ENCODE assay signal across 8 cellular contexts in the genomic region with DNA sequence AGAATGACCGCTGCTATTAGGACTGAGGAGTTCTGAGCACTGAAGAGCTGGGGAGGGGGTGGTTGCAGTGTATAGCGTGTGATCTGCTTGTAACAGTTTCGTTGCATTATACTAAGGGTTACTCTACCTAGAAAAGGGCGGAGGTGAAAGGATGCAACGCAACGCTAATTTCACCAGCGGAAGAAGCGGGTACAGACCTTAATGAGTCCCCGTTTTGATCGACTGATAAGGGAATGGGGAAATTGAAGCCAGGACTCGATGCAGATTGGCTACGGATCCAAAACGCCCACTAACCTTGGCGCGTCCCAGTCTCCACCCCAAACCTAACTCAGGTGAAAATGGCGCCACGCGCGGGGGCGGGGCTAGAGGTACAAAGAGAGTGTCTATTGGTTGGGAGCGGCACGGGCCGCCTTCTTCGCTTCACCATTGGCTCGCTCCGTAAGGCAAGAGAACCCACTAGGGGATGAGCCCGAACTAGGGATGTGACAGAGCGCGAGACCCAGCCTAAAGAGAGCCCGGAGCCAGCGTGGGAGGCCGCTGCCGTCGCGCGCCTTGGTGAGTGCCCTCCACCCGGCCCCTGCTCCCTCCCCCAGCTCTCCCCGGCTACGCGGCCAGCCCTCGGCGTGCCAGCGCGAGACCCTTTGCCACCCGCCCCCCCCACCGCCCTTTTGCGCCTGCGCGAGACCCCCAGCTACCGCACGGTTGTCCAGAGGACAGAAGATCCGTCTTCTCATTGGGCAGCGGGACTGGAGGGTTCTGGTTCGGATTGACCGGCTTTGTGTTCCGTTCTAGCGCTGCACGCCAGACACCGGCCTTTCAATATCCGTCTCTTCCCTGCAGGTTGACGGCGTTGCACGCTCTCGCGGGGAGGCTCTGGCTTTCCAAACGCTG. TPM values are rescaled to one million over a fixed set of nuclear protein-coding genes. Genes with fewer than 3 reads are reported as not detected.
DNase-seq lines count a peak whose midpoint lies in the region; ATAC-seq and TF ChIP-seq lines count a peak whose summit lies in the region.

Gene EBP (plus strand): TSS at position 456 of the 891 bp plus-strand sequence. CDS start 1,964 bp downstream, outside the sequence.

- TF ChIP-seq EP300 in Ishikawa (IDR thresholded peaks at IDR 0.05; ENCODE audit: borderline replicate concordance) = no peak

- TF ChIP-seq RAD21 in Ishikawa (IDR thresholded peaks at IDR 0.05; ENCODE audit: low read depth) = no peak

- peak within 1 kb of the TSS; percentile 27 for H3K27ac ChIP-seq in epithelial cell of prostate

- ATAC-seq in GM21576 (IDR thresholded peaks at IDR 0.05; ENCODE audit: unreplicated experiment) = peak; percentile 94

- DNase-seq in DMS 273 treated with DMSO at 0.1 percent for 48 hours (lab: John Stamatoyannopoulos, UW) (peak; percentile 83), OCI-M2 (lab: John Stamatoyannopoulos, UW; ENCODE audit: unreplicated experiment) (peak; percentile 33), activated T-cell treated with anti-CD3 and anti-CD28 coated beads for 24 hours (ENCODE audit: low read depth) (peak; percentile 90), epithelial cell of prostate (ENCODE audit: low read depth, low spot score) (no peak), mucosa of gallbladder (ENCODE audit: low spot score) (peak; percentile 93)
- peak; percentile 85 for DNase-seq in stimulated activated CD8-positive, alpha-beta memory T cell treated with anti-CD3 and anti-CD28 coated beads, Interleukin-4, amount 100 ng/mL, for 24 hours (ENCODE audit: low read depth)

TF ChIP-seq in Ishikawa, 13 proteins besides CTCF, POLR2A, EP300 and RAD21:
- no peak for TF ChIP-seq CREB1 (IDR thresholded peaks at IDR 0.05; ENCODE audit: low read depth)
- no peak for TF ChIP-seq EGR1 (IDR thresholded peaks at IDR 0.05)
- TF ChIP-seq YY1 (IDR thresholded peaks at IDR 0.05; ENCODE audit: low read depth) = peak; percentile 74; the same call in 1 of the 2 replicates
- TF ChIP-seq ZBTB7A (IDR thresholded peaks at IDR 0.05; ENCODE audit: low read depth) = no peak
- peak; percentile 58 for TF ChIP-seq TAF1 (IDR thresholded peaks at IDR 0.05; ENCODE audit: low read depth)
- peak; percentile 68 for TF ChIP-seq USF1 (IDR thresholded peaks at IDR 0.05)
- TF ChIP-seq, protein P1, sequence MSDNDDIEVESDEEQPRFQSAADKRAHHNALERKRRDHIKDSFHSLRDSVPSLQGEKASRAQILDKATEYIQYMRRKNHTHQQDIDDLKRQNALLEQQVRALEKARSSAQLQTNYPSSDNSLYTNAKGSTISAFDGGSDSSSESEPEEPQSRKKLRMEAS (IDR thresholded peaks at IDR 0.05) = peak; percentile 45
- no peak for TF ChIP-seq TEAD4 (IDR thresholded peaks at IDR 0.05)
- TF ChIP-seq TCF12 (IDR thresholded peaks at IDR 0.05; ENCODE audit: low read depth) = no peak
- TF ChIP-seq NFIC (IDR thresholded peaks at IDR 0.05) = no peak
- TF ChIP-seq, protein P2, sequence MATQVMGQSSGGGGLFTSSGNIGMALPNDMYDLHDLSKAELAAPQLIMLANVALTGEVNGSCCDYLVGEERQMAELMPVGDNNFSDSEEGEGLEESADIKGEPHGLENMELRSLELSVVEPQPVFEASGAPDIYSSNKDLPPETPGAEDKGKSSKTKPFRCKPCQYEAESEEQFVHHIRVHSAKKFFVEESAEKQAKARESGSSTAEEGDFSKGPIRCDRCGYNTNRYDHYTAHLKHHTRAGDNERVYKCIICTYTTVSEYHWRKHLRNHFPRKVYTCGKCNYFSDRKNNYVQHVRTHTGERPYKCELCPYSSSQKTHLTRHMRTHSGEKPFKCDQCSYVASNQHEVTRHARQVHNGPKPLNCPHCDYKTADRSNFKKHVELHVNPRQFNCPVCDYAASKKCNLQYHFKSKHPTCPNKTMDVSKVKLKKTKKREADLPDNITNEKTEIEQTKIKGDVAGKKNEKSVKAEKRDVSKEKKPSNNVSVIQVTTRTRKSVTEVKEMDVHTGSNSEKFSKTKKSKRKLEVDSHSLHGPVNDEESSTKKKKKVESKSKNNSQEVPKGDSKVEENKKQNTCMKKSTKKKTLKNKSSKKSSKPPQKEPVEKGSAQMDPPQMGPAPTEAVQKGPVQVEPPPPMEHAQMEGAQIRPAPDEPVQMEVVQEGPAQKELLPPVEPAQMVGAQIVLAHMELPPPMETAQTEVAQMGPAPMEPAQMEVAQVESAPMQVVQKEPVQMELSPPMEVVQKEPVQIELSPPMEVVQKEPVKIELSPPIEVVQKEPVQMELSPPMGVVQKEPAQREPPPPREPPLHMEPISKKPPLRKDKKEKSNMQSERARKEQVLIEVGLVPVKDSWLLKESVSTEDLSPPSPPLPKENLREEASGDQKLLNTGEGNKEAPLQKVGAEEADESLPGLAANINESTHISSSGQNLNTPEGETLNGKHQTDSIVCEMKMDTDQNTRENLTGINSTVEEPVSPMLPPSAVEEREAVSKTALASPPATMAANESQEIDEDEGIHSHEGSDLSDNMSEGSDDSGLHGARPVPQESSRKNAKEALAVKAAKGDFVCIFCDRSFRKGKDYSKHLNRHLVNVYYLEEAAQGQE (IDR thresholded peaks at IDR 0.05; ENCODE audit: low read depth) = no peak
- TF ChIP-seq FOXM1 (IDR thresholded peaks at IDR 0.05; ENCODE audit: borderline replicate concordance, low read depth) = 0 out of 2 replicates have a peak, but pooled peaks have one; percentile 33
- no peak for TF ChIP-seq CEBPB (IDR thresholded peaks at IDR 0.05)

RNA-seq across cellular contexts. Expression of gene EBP, which starts in this region (rescaled TPM):
- 127 TPM for total RNA-seq in mucosa of gallbladder
